11 cellular contexts compared by ENCODE assay signal in genomic region chr5:56164371-56164770, GRCh38.
DNase-seq lines count a peak whose midpoint lies in the region; ATAC-seq and TF ChIP-seq lines count a peak whose summit lies in the region.
"Had no signal": no experiment of that assay in that cellular context is flagged by ENCODE, and none has a peak within 500 bp of the region (broad histone marks: within the 10 kb centered on the region; RNA-seq: fewer than 3 reads in every experiment).

No MANE protein-coding gene starts in this region.

- H3K27ac ChIP-seq in upper lobe of right lung = no peak overlapping the region

- in situ Hi-C loops in astrocyte of the spinal cord (cut with HindIII; ENCODE audit: low sequenced_read_pairs) = no loop called here

- no peaks in the 10 kb centered on the region for H3K9me3 ChIP-seq in upper lobe of right lung
- H3K9me3 ChIP-seq: stomach had no signal

- peak; percentile 32 to 36 for DNase-seq in NCI-H2081 (lab: John Stamatoyannopoulos, UW)
- DNase-seq in NCI-H2081 treated with DMSO at 0.1 percent for 48 hours (lab: John Stamatoyannopoulos, UW) = no peak
- peak; percentile 36 for DNase-seq in astrocyte of the spinal cord (ENCODE audit: low read depth, low spot score)
- DNase-seq in medulla oblongata (ENCODE audit: extremely low spot score) = peak; percentile 95
- peak; percentile 82 for DNase-seq in superior temporal gyrus (ENCODE audit: extremely low spot score)
- no peak for DNase-seq in Kasumi-1 (lab: John Stamatoyannopoulos, UW)
- DNase-seq in upper lobe of right lung = no peak
- no peak for DNase-seq in HPDE6-E6E7 (ENCODE audit: extremely low spot score)
- DNase-seq: activated B cell treated with CpG ODN at 0.5 μM for 24 hours; stimulated activated CD4-positive, alpha-beta T cell treated with anti-CD3 and anti-CD28 coated beads, Interleukin-4, amount 100 ng/mL, for 4 hours; stomach had no signal

- TF ChIP-seq CTCF in astrocyte of the spinal cord (IDR thresholded peaks at IDR 0.05; ENCODE audit: low read depth, low read length) = no peak
- no peak for TF ChIP-seq CTCF in upper lobe of right lung (IDR thresholded peaks at IDR 0.05)

- H3K4me3 ChIP-seq in astrocyte of the spinal cord (ENCODE audit: low read depth, low read length) (no peak overlapping the region), upper lobe of right lung (no peak overlapping the region)
- H3K4me3 ChIP-seq: stomach had no signal

- intact Hi-C loops in upper lobe of right lung (cut with DNase I) = no loop called here

- no peak for ATAC-seq in upper lobe of right lung

- no peaks in the 10 kb centered on the region for H3K36me3 ChIP-seq in upper lobe of right lung
- H3K36me3 ChIP-seq: stomach had no signal

- H3K4me1 ChIP-seq in upper lobe of right lung = peaks cover 27% of the 10 kb centered on the region

- H3K27me3 ChIP-seq in upper lobe of right lung = no peaks in the 10 kb centered on the region
- H3K27me3 ChIP-seq: stomach had no signal

Comparison
In these comparisons a context has a peak if more than half of its experiments do, and no peak if none do; other contexts are left out.
1. DNase-seq: peak in NCI-H2081 (2 of 2), astrocyte of the spinal cord (single experiment), medulla oblongata (single experiment) and superior temporal gyrus (single experiment); none in NCI-H2081 treated with DMSO at 0.1 percent for 48 hours (single experiment), Kasumi-1 (0 of 2), upper lobe of right lung (single experiment) and HPDE6-E6E7 (single experiment).